ENCODE assay signal across 22 cellular contexts in genomic region chr4:69957209-69957608, GRCh38. TPM values are rescaled to one million over a fixed set of nuclear protein-coding genes. Genes with fewer than 3 reads are reported as not detected.
"Had no signal": no experiment of that assay in that cellular context is flagged by ENCODE, and none has a peak within 500 bp of the region (broad histone marks: within the 10 kb centered on the region; RNA-seq: fewer than 3 reads in every experiment).

No MANE protein-coding gene starts in this region.

- H3K27ac ChIP-seq: cardiac muscle cell, gastrocnemius medialis, skin epidermis, VCaP had no signal

- H3K27ac Mint-ChIP-seq: activated naive CD8-positive, alpha-beta T cell treated with anti-CD3 and anti-CD28 coated beads for 36 hours; progenitor cell of endocrine pancreas; T-helper 2 cell treated with Interferon-gamma antibody and Interleukin-4, amounts not matched to agents 5 μg/mL and 100 μg/mL, for 36 hours had no signal

- H3K4me3 Mint-ChIP-seq: activated naive CD8-positive, alpha-beta T cell treated with anti-CD3 and anti-CD28 coated beads for 36 hours; T-helper 2 cell treated with Interferon-gamma antibody and Interleukin-4, amounts not matched to agents 5 μg/mL and 100 μg/mL, for 36 hours had no signal

- H3K36me3 ChIP-seq: cardiac muscle cell, gastrocnemius medialis had no signal

- FAIRE-seq: urothelium cell line had no signal

- DNase-seq: activated CD4-positive, alpha-beta T cell treated with anti-CD3 and anti-CD28 coated beads for 1 hour; activated CD4-positive, alpha-beta T cell treated with anti-CD3 and anti-CD28 coated beads, Interleukin-2, amount 50 U/mL, for 48 hours; activated naive CD4-positive, alpha-beta T cell; activated naive CD8-positive, alpha-beta T cell treated with anti-CD3 and anti-CD28 coated beads for 36 hours; amniotic stem cell; erythroblast; gastrocnemius medialis; head of caudate nucleus; kidney glomerular epithelial cell; left ventricle myocardium superior; right cardiac atrium; stimulated activated CD4-positive, alpha-beta T cell treated with anti-CD3 and anti-CD28 coated beads, Interleukin-15, amount 100 ng/mL, for 24 hours; stimulated activated CD4-positive, alpha-beta T cell treated with anti-CD3 and anti-CD28 coated beads, Interleukin-2, amount 100 ng/mL, for 48 hours had no signal

- H3K4me1 Mint-ChIP-seq: activated naive CD8-positive, alpha-beta T cell treated with anti-CD3 and anti-CD28 coated beads for 36 hours had no signal

- H3K9me3 ChIP-seq: gastrocnemius medialis had no signal

- H3K4me1 ChIP-seq: gastrocnemius medialis had no signal

- H3K27me3 ChIP-seq: cardiac muscle cell, gastrocnemius medialis had no signal

- H3K27me3 Mint-ChIP-seq: progenitor cell of endocrine pancreas had no signal

- H3K36me3 Mint-ChIP-seq: activated naive CD8-positive, alpha-beta T cell treated with anti-CD3 and anti-CD28 coated beads for 36 hours had no signal

- H3K4me3 ChIP-seq: cardiac muscle cell, gastrocnemius medialis, skin epidermis had no signal

- ATAC-seq: gastrocnemius medialis, left ventricle myocardium superior, right cardiac atrium had no signal

- H3K9me3 Mint-ChIP-seq: activated naive CD8-positive, alpha-beta T cell treated with anti-CD3 and anti-CD28 coated beads for 36 hours; T-helper 2 cell treated with Interferon-gamma antibody and Interleukin-4, amounts not matched to agents 5 μg/mL and 100 μg/mL, for 36 hours had no signal

RNA-seq across cellular contexts. Expression of gene CSN2, which starts 8.3 kb away (rescaled TPM):
- total RNA-seq: activated naive CD8-positive, alpha-beta T cell treated with anti-CD3 and anti-CD28 coated beads for 36 hours; cardiac muscle cell; dermis microvascular lymphatic vessel endothelial cell; gastrocnemius medialis; left ventricle myocardium superior; mononuclear cell; osteoblast; progenitor cell of endocrine pancreas; right cardiac atrium had no signal

RNA-seq across cellular contexts. Expression of gene CSN1S1, which starts 26.3 kb away (rescaled TPM):
- total RNA-seq: activated naive CD8-positive, alpha-beta T cell treated with anti-CD3 and anti-CD28 coated beads for 36 hours; cardiac muscle cell; dermis microvascular lymphatic vessel endothelial cell; gastrocnemius medialis; left ventricle myocardium superior; mononuclear cell; osteoblast; progenitor cell of endocrine pancreas; right cardiac atrium had no signal

RNA-seq across cellular contexts. Expression of gene STATH, which starts 38.6 kb away (rescaled TPM):
- total RNA-seq: activated naive CD8-positive, alpha-beta T cell treated with anti-CD3 and anti-CD28 coated beads for 36 hours; cardiac muscle cell; dermis microvascular lymphatic vessel endothelial cell; gastrocnemius medialis; left ventricle myocardium superior; mononuclear cell; osteoblast; progenitor cell of endocrine pancreas; right cardiac atrium had no signal
